8 cellular contexts compared by ENCODE assay signal in the genomic region with DNA sequence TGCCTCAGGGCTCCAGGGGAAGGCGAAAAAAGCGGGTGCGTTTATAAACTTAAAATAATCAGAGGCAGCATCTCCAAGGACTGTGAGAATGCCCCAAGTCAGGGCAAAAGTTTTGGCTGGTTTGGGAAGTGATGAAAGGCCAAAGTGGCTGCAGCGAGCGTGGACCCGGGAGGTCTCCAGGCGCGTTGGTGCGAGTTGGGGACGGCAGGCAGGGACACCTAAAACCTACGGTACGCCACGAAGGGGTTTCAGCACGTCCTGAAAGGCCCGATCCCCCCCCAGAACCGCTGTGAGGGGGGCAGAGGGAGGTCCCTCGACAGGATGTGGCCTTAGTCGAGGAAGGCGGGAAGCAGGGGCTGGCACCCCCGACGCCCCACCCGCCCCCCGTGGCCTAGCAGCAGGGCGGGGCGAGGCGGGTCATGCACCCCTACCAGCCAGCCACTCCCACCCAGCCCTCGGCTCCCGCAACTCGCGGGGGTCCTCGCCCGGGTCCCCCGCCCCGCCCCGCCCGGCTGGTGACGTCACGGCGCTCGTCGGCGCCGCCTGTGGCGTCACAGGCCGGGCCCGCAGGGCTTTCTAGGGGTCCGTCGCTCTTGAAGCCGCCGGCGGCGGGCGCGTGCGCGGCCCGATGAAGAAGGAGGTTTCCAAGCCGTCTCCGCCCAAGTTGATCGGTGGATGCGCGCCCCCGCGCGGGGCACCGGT.
DNase-seq lines count a peak whose midpoint lies in the region; FAIRE-seq and TF ChIP-seq lines count a peak whose summit lies in the region.

A gene with protein sequence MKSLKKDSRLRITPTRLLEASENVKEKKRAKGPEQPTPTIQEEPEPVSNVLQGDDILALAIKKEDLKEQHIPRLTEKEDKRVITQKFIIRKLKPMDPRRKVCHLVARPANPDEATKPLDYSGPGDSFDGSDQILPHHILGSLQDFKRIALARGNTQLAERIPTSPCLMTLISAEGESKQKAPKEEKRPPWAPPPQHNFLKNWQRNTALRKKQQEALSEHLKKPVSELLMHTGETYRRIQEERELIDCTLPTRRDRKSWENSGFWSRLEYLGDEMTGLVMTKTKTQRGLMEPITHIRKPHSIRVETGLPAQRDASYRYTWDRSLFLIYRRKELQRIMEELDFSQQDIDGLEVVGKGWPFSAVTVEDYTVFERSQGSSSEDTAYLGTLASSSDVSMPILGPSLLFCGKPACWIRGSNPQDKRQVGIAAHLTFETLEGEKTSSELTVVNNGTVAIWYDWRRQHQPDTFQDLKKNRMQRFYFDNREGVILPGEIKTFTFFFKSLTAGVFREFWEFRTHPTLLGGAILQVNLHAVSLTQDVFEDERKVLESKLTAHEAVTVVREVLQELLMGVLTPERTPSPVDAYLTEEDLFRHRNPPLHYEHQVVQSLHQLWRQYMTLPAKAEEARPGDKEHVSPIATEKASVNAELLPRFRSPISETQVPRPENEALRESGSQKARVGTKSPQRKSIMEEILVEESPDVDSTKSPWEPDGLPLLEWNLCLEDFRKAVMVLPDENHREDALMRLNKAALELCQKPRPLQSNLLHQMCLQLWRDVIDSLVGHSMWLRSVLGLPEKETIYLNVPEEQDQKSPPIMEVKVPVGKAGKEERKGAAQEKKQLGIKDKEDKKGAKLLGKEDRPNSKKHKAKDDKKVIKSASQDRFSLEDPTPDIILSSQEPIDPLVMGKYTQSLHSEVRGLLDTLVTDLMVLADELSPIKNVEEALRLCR (plus strand): TSS at position 569 of the 702 bp plus-strand sequence. CDS start 236 bp downstream, outside the sequence.

- H3K4me3 ChIP-seq in AG04449 (ENCODE audit: low read depth, low read length): peak within 1 kb of the TSS; percentile 50

- POLR2A ChIA-PET in AG04449 (lab: Yijun Ruan, JAX): no interaction called here

- no peak for FAIRE-seq in GM19239 (lab: Jason Lieb, UNC)

- CTCF ChIA-PET in AG04449 (lab: Yijun Ruan, JAX): interaction anchor here (1.2 to 2.3 kb wide), 2 partner anchors 14 to 18 kb away, joined by 4 to 5 read pairs; no protein-coding TSS in a partner anchor

- TF ChIP-seq CTCF in AG04449 (IDR thresholded peaks at IDR 0.05; ENCODE audit: insufficient read depth, low read length, missing control alignments): peak; percentile 16

- DNase-seq in AG04449 (ENCODE audit: low read depth, low spot score): no peak
- DNase-seq in GM19239 (ENCODE audit: insufficient read length, low spot score): peak; percentile 67
- peak; percentile 86 for DNase-seq in NCI-H774 (lab: John Stamatoyannopoulos, UW)
- peak; percentile 70 for DNase-seq in activated T-cell treated with anti-CD3 and anti-CD28 coated beads for 1 hour (ENCODE audit: low read depth)
- DNase-seq in epidermal melanocyte (ENCODE audit: insufficient read length, low spot score): peak; percentile 92
- DNase-seq in midbrain (lab: John Stamatoyannopoulos, UW): peak; percentile 70
- DNase-seq in stimulated activated CD8-positive, alpha-beta memory T cell treated with anti-CD3 and anti-CD28 coated beads, Interleukin-15, amount 100 ng/mL, for 4 hours (ENCODE audit: low read depth in 2 of 2): peak; percentile 31 to 67
- no peak for DNase-seq in NCI-H345 treated with DMSO at 0.1 percent for 48 hours (lab: John Stamatoyannopoulos, UW; ENCODE audit: unreplicated experiment)

Comparison
In these comparisons a context has a peak if more than half of its experiments do, and no peak if none do; other contexts are left out.
1. DNase-seq: peak in GM19239 (single experiment), NCI-H774 (single experiment), activated T-cell treated with anti-CD3 and anti-CD28 coated beads for 1 hour (single experiment), epidermal melanocyte (single experiment), midbrain (single experiment) and stimulated activated CD8-positive, alpha-beta memory T cell treated with anti-CD3 and anti-CD28 coated beads, Interleukin-15, amount 100 ng/mL, for 4 hours (2 of 2); none in AG04449 (single experiment) and NCI-H345 treated with DMSO at 0.1 percent for 48 hours (single experiment).